In the genomic region with DNA sequence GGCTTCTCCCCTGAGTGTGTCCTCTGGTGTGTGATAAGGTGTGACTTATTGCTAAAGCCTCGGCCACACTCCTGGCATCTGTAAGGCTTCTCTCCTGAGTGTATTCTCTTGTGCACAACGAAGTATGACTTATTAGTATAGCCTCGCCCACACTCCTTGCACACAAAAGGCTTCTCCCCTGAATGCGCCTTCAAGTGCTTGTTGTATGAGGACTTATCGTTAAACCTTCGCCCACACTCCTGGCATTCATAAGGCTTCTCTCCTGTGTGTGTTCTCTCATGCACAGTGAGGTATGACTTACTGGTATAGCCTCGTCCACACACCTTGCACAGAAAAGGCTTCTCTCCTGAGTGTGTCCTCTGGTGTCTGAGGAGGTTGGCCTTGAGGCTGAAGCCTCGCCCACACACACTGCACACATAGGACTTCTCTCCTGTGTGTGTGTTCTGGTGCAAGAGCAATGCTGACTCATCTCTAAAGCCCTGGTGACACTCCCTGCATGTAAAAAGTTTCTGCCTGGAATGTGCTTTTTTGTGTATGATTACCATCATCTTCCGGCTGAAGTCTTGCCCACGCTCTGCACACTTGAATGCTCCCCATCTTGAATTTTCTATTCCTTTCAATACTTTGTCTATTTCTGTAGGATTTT, we compare ENCODE assay signal across 12 cellular contexts. TPM values are rescaled to one million over a fixed set of nuclear protein-coding genes. Genes with fewer than 3 reads are reported as not detected.
DNase-seq lines count a peak whose midpoint lies in the region; ATAC-seq and TF ChIP-seq lines count a peak whose summit lies in the region.
"Had no signal": no experiment of that assay in that cellular context is flagged by ENCODE, and none has a peak within 500 bp of the region (broad histone marks: within the 10 kb centered on the region; RNA-seq: fewer than 3 reads in every experiment).

No MANE protein-coding gene starts in this region.

- peak overlapping the region; percentile 53; the same call in 1 of the 2 replicates for H3K4ac ChIP-seq in IMR-90 (ENCODE audit: low read depth, low read length)

- DNase-seq in activated CD4-positive, alpha-beta T cell treated with anti-CD3 and anti-CD28 coated beads for 36 hours, result peak; percentile 12
- no peak for DNase-seq in activated CD4-positive, alpha-beta T cell treated with anti-CD3 and anti-CD28 coated beads for 1 hour
- DNase-seq in IMR-90 (peak; percentile 82), epithelial cell of prostate (ENCODE audit: low read depth, low spot score) (peak; percentile 29), thyroid gland (peak; percentile 8 to 33), colonic mucosa (no peak)
- DNase-seq in activated CD8-positive, alpha-beta memory T cell treated with anti-CD3 and anti-CD28 coated beads, Interleukin-2, amount 10 ng/mL, durations not matched to agents 7 days and 5 days, result no peak
- DNase-seq: activated CD8-positive, alpha-beta memory T cell treated with anti-CD3 and anti-CD28 coated beads for 24 hours; stimulated activated CD4-positive, alpha-beta T cell treated with anti-CD3 and anti-CD28 coated beads, Interleukin-2, amount 100 ng/mL, for 48 hours had no signal

- peaks cover 15 to 19% of the 10 kb centered on the region in 2 experiments; a peak in 2 of 4 replicates for H3K79me1 ChIP-seq in IMR-90 (ENCODE audit: low read depth in 1 of 2, low read length in 2 of 2)

- peaks cover 11% of the 10 kb centered on the region for H3K4me1 Mint-ChIP-seq in activated CD4-positive, alpha-beta T cell treated with anti-CD3 and anti-CD28 coated beads for 36 hours
- peaks cover 3% of the 10 kb centered on the region for H3K4me1 Mint-ChIP-seq in activated CD8-positive, alpha-beta memory T cell treated with anti-CD3 and anti-CD28 coated beads, Interleukin-2, amount 10 ng/mL, durations not matched to agents 7 days and 5 days

- H3K9me3 ChIP-seq in IMR-90 (ENCODE audit: control insufficient read depth, insufficient read depth, low read length), result no peaks in the 10 kb centered on the region
- H3K9me3 ChIP-seq in thyroid gland, result no peaks in the 10 kb centered on the region
- H3K9me3 ChIP-seq in colonic mucosa, result no peaks in the 10 kb centered on the region
- H3K9me3 ChIP-seq: thoracic aorta had no signal

- TF ChIP-seq POLR2A in IMR-90 (IDR thresholded peaks at IDR 0.05; ENCODE audit: low read depth, low read length), result no peak
- TF ChIP-seq POLR2A in thyroid gland (IDR thresholded peaks at IDR 0.05), result no peak

- peak overlapping the region; percentile 29; the same call in 1 of the 2 replicates for H4K91ac ChIP-seq in IMR-90 (ENCODE audit: insufficient read depth, low read depth, low read length)

- H2BK20ac ChIP-seq in IMR-90 (ENCODE audit: low read depth, low read length), result no peak overlapping the region

- in situ Hi-C loops in IMR-90 (cut with MboI; ENCODE audit: low sequenced_read_pairs), result loop anchor here (25.0 kb wide), 3 partner anchors 311 to 689 kb away; a partner anchor contains a TSS

- no peak for TF ChIP-seq CTCF in IMR-90 (conservative IDR thresholded peaks at IDR 0.05; ENCODE audit: low read depth, low read length)
- TF ChIP-seq CTCF in thyroid gland (IDR thresholded peaks at IDR 0.05), result no peak
- no peak for TF ChIP-seq CTCF in colonic mucosa (IDR thresholded peaks at IDR 0.05)

- no peak overlapping the region for H2AFZ ChIP-seq in IMR-90 (replicated peaks; ENCODE audit: low read length, poor library complexity)

- H4K5ac ChIP-seq in IMR-90 (ENCODE audit: low read depth, low read length), result no peak overlapping the region

- H2AK5ac ChIP-seq in IMR-90 (ENCODE audit: low read depth, low read length), result peak overlapping the region; percentile 68; the same call in 1 of the 2 replicates

- H3K27ac ChIP-seq in IMR-90 (ENCODE audit: insufficient read depth, low read length) (no peak overlapping the region), epithelial cell of prostate (peak overlapping the region; percentile 23), thyroid gland (no peak overlapping the region), colonic mucosa (no peak overlapping the region)
- H3K27ac ChIP-seq: thoracic aorta had no signal

- CTCF ChIA-PET in activated CD4-positive, alpha-beta T cell treated with anti-CD3 and anti-CD28 coated beads for 36 hours (lab: Charles Lee), result no interaction called here
- CTCF ChIA-PET in IMR-90 (lab: Yijun Ruan, JAX), result no interaction called here
- CTCF ChIA-PET in activated CD8-positive, alpha-beta memory T cell treated with anti-CD3 and anti-CD28 coated beads, Interleukin-2, amount 10 ng/mL, durations not matched to agents 7 days and 5 days (lab: Charles Lee), result no interaction called here

- H3K4me2 ChIP-seq in IMR-90 (ENCODE audit: low read depth, low read length), result no peak overlapping the region

- peak overlapping the region; percentile 43 for H2BK5ac ChIP-seq in IMR-90 (ENCODE audit: low read depth, low read length, poor library complexity, severe bottlenecking)

- POLR2A ChIA-PET in activated CD4-positive, alpha-beta T cell treated with anti-CD3 and anti-CD28 coated beads for 36 hours (lab: Charles Lee), result no interaction called here
- POLR2A ChIA-PET in IMR-90 (lab: Charles Lee; ENCODE audit: unreplicated experiment), result no interaction called here

- intact Hi-C loops in activated CD4-positive, alpha-beta T cell treated with anti-CD3 and anti-CD28 coated beads for 36 hours (cut with DNase I, micrococcal nuclease), result no loop called here
- intact Hi-C loops in IMR-90 (cut with micrococcal nuclease), result no loop called here
- intact Hi-C loops in thyroid gland (cut with DNase I), result no loop called here
- intact Hi-C loops in colonic mucosa (cut with DNase I), result no loop called here

- H3K18ac ChIP-seq in IMR-90 (ENCODE audit: low read depth, low read length), result no peak overlapping the region

- H4K20me1 ChIP-seq in IMR-90 (ENCODE audit: insufficient read depth, low read length), result no peaks in the 10 kb centered on the region

- H3K36me3 ChIP-seq in IMR-90 (ENCODE audit: control insufficient read depth, insufficient read depth, low read length) (peaks cover 46% of the 10 kb centered on the region), thyroid gland (peaks cover 31 to 46% of the 10 kb centered on the region in 2 donors), colonic mucosa (peaks cover 4% of the 10 kb centered on the region)

- no peak overlapping the region for H3K56ac ChIP-seq in IMR-90 (ENCODE audit: extremely low read depth, insufficient read depth, low read length)

- H3K9ac ChIP-seq in IMR-90 (ENCODE audit: low read depth, low read length) (no peak overlapping the region), colonic mucosa (ENCODE audit: low read depth in 2 of 2, low read length in 2 of 2) (no peak overlapping the region)

- dilution Hi-C loops in IMR-90 (cut with HindIII; ENCODE audit: low sequenced_read_pairs, unreplicated experiment), result no loop called here

- ATAC-seq in activated CD4-positive, alpha-beta T cell treated with anti-CD3 and anti-CD28 coated beads for 36 hours, result peak; percentile 61
- peak; percentile 95 for ATAC-seq in IMR-90 (ENCODE audit: low read depth)
- no peak for ATAC-seq in GM18861 (IDR thresholded peaks at IDR 0.05; ENCODE audit: unreplicated experiment)
- ATAC-seq in activated CD8-positive, alpha-beta memory T cell treated with anti-CD3 and anti-CD28 coated beads, Interleukin-2, amount 10 ng/mL, durations not matched to agents 7 days and 5 days, result no peak

- H2BK120ac ChIP-seq in IMR-90 (ENCODE audit: low read depth, low read length), result no peak overlapping the region

- H3K27ac Mint-ChIP-seq in activated CD4-positive, alpha-beta T cell treated with anti-CD3 and anti-CD28 coated beads for 36 hours, result peak overlapping the region; percentile 13
- no peak overlapping the region for H3K27ac Mint-ChIP-seq in activated CD8-positive, alpha-beta memory T cell treated with anti-CD3 and anti-CD28 coated beads, Interleukin-2, amount 10 ng/mL, durations not matched to agents 7 days and 5 days

- no peak for TF ChIP-seq RAD21 in IMR-90 (IDR thresholded peaks at IDR 0.05; ENCODE audit: low read length)

- H3K4me3 ChIP-seq in IMR-90 (ENCODE audit: insufficient read depth, low read depth, low read length) (no peak overlapping the region), thyroid gland (replicated peaks in 1 of 3) (no peak overlapping the region), colonic mucosa (no peak overlapping the region)
- H3K4me3 ChIP-seq: thoracic aorta had no signal

- H3K23ac ChIP-seq in IMR-90 (ENCODE audit: low read depth, low read length), result no peak overlapping the region

- no peak overlapping the region for H4K8ac ChIP-seq in IMR-90 (ENCODE audit: low read depth in 2 of 2, low read length in 2 of 2)

- H3K27me3 Mint-ChIP-seq in activated CD4-positive, alpha-beta T cell treated with anti-CD3 and anti-CD28 coated beads for 36 hours, result no peaks in the 10 kb centered on the region
- no peaks in the 10 kb centered on the region for H3K27me3 Mint-ChIP-seq in activated CD8-positive, alpha-beta memory T cell treated with anti-CD3 and anti-CD28 coated beads, Interleukin-2, amount 10 ng/mL, durations not matched to agents 7 days and 5 days
- H3K27me3 Mint-ChIP-seq: central memory CD8-positive, alpha-beta T cell had no signal

- peaks cover 11% of the 10 kb centered on the region for H3K9me1 ChIP-seq in IMR-90 (ENCODE audit: insufficient read depth, low read length)

- no peak overlapping the region for H3K4me3 Mint-ChIP-seq in activated CD4-positive, alpha-beta T cell treated with anti-CD3 and anti-CD28 coated beads for 36 hours
- no peak overlapping the region for H3K4me3 Mint-ChIP-seq in activated CD8-positive, alpha-beta memory T cell treated with anti-CD3 and anti-CD28 coated beads, Interleukin-2, amount 10 ng/mL, durations not matched to agents 7 days and 5 days
- H3K4me3 Mint-ChIP-seq: central memory CD8-positive, alpha-beta T cell had no signal

- no peak overlapping the region for H2BK15ac ChIP-seq in IMR-90 (ENCODE audit: low read depth, low read length)

- H3K14ac ChIP-seq in IMR-90 (replicated peaks; ENCODE audit: low read depth, low read length), result peak overlapping the region; percentile 41; the same call in 1 of the 2 replicates

- TSS peak; percentile 57 for BruUV-seq in IMR-90 (replicated peaks; lab: Mats Ljungman, UMichigan)

- peaks cover 4% of the 10 kb centered on the region for H3K4me1 ChIP-seq in IMR-90 (ENCODE audit: control insufficient read depth, insufficient read depth, low read length)
- H3K4me1 ChIP-seq in thyroid gland, result no peaks in the 10 kb centered on the region
- H3K4me1 ChIP-seq in colonic mucosa, result no peaks in the 10 kb centered on the region

- no peaks in the 10 kb centered on the region for H3K27me3 ChIP-seq in IMR-90 (ENCODE audit: control insufficient read depth, insufficient read depth, low read length)
- no peaks in the 10 kb centered on the region for H3K27me3 ChIP-seq in thyroid gland
- H3K27me3 ChIP-seq in colonic mucosa, result no peaks in the 10 kb centered on the region

- no peak overlapping the region for H2AK9ac ChIP-seq in IMR-90 (replicated peaks; ENCODE audit: low read depth, low read length, poor library complexity)

- H3K9me3 Mint-ChIP-seq in activated CD4-positive, alpha-beta T cell treated with anti-CD3 and anti-CD28 coated beads for 36 hours (ENCODE audit: low read depth), result peaks cover 2% of the 10 kb centered on the region
- no peaks in the 10 kb centered on the region for H3K9me3 Mint-ChIP-seq in activated CD8-positive, alpha-beta memory T cell treated with anti-CD3 and anti-CD28 coated beads, Interleukin-2, amount 10 ng/mL, durations not matched to agents 7 days and 5 days (ENCODE audit: low read depth)
- H3K9me3 Mint-ChIP-seq: central memory CD8-positive, alpha-beta T cell had no signal

- WGBS in IMR-90 (ENCODE audit: extremely low coverage in 2 of 2, insufficient read length in 1 of 2), 2 experiments, result no CpG with 5 or more reads among the region's 10 CpGs
- 76 to 89% methylated on average over 10 of the region's 10 CpGs for WGBS in thyroid gland, 2 donors

- H3K36me3 Mint-ChIP-seq in activated CD4-positive, alpha-beta T cell treated with anti-CD3 and anti-CD28 coated beads for 36 hours (ENCODE audit: low read depth), result peaks cover 73% of the 10 kb centered on the region
- H3K36me3 Mint-ChIP-seq in activated CD8-positive, alpha-beta memory T cell treated with anti-CD3 and anti-CD28 coated beads, Interleukin-2, amount 10 ng/mL, durations not matched to agents 7 days and 5 days, result peaks cover 69% of the 10 kb centered on the region

RNA-seq across cellular contexts. Expression of a gene that starts 20.4 kb away (rescaled TPM):
- total RNA-seq in activated CD4-positive, alpha-beta T cell treated with anti-CD3 and anti-CD28 coated beads for 36 hours, result 10 to 100 TPM; 12.6 TPM
- 15.8 and 16.5 TPM in 2 replicates for total RNA-seq in IMR-90 (2012; rRNA removed)
- polyA plus RNA-seq in IMR-90 (2012; rRNA removed), result 8.5 and 10.4 TPM in 2 replicates
- 1.7 and 3.4 TPM in 2 replicates for polyA plus RNA-seq in IMR-90 (2012; cell fraction: cytosol; rRNA removed)
- polyA plus RNA-seq in IMR-90 (2012; cell fraction: nucleus; rRNA removed; ENCODE audit: low replicate concordance), result 22.7 and 110 TPM in 2 replicates
- total RNA-seq in thyroid gland, result 10 to 100 TPM; 17.3 to 21.2 (median 18.7) TPM
- total RNA-seq in colonic mucosa, result 1 to 10 TPM; 6.2 to 6.7 TPM
- 10 to 100 TPM; 15.2 to 20.2 TPM for total RNA-seq in activated CD8-positive, alpha-beta memory T cell treated with anti-CD3 and anti-CD28 coated beads, Interleukin-2, amount 10 ng/mL, durations not matched to agents 7 days and 5 days

RNA-seq across cellular contexts. Expression of a gene that starts 52.5 kb away (rescaled TPM):
- 1 to 10 TPM; 6.1 to 8.3 TPM for total RNA-seq in activated CD4-positive, alpha-beta T cell treated with anti-CD3 and anti-CD28 coated beads for 36 hours
- total RNA-seq in IMR-90 (2012; rRNA removed) (7.2 and 10.0 TPM in 2 replicates), thyroid gland (1 to 10 TPM; 4.7 to 8.5 (median 6.9) TPM), colonic mucosa (1 to 10 TPM; 3.1 to 3.3 TPM)
- polyA plus RNA-seq in IMR-90 (2012; rRNA removed), result 4.0 and 4.9 TPM in 2 replicates
- polyA plus RNA-seq in IMR-90 (2012; cell fraction: cytosol; rRNA removed), result 1.0 and 1.7 TPM in 2 replicates
- polyA plus RNA-seq in IMR-90 (2012; cell fraction: nucleus; rRNA removed; ENCODE audit: low replicate concordance), result 0.32 and 1.8 TPM in 2 replicates
- total RNA-seq in activated CD8-positive, alpha-beta memory T cell treated with anti-CD3 and anti-CD28 coated beads, Interleukin-2, amount 10 ng/mL, durations not matched to agents 7 days and 5 days, result 1 to 10 TPM; 4.7 to 5.9 TPM

Comparison
In these comparisons a context has a peak if more than half of its experiments do, and no peak if none do; other contexts are left out.
1. DNase-seq: peak in activated CD4-positive, alpha-beta T cell treated with anti-CD3 and anti-CD28 coated beads for 36 hours (single experiment), IMR-90 (single experiment), epithelial cell of prostate (single experiment) and thyroid gland (2 of 2); none in activated CD4-positive, alpha-beta T cell treated with anti-CD3 and anti-CD28 coated beads for 1 hour (single experiment), colonic mucosa (single experiment) and activated CD8-positive, alpha-beta memory T cell treated with anti-CD3 and anti-CD28 coated beads, Interleukin-2, amount 10 ng/mL, durations not matched to agents 7 days and 5 days (single experiment).
2. ATAC-seq: peak in activated CD4-positive, alpha-beta T cell treated with anti-CD3 and anti-CD28 coated beads for 36 hours (single experiment) and IMR-90 (single experiment); none in GM18861 (single experiment) and activated CD8-positive, alpha-beta memory T cell treated with anti-CD3 and anti-CD28 coated beads, Interleukin-2, amount 10 ng/mL, durations not matched to agents 7 days and 5 days (single experiment).